Comparison of ENCODE assay signal across 1 cellular context in the genomic region with DNA sequence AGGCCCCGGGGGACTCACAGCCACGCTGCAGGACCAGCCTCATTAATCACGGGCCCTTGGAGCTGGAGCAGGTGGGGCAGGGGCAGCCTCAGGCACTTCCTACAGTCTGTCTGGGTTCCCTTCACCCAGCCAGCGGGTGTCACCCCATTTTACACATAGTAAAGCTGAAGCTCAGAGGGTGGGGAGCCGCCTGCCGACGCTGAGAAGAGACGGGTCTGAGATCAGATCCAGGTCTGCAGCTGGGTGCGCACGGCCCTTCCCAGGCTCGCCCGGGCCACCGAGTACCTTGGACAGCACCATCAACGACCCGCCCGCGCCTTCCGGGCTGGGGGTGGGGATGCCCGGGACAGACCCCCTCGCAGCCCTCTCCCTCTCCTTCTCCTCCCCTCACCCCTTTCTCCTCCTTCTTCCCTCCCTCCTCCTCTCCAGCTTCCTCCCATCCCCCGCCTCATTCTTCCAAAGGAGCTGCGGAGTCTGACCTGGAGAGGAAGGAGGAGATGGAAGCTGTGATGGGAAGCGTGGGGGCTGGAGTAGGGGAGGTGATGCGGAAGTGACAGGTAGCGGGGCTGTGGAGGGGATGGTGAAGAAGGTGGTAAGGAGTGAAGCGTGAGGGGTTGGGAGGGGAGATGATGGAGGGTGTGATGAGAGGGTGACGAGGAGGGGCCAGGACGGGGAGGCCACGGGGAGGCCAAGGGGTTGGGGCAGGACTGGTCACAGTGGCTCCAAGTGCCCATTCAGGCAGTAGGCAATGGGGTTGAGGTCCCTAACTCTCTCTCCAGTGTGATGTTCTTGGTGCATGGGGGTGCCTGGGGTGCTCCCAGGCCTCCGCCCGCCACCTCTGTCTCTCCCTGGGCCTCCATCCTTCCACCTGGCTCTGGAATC.
TF ChIP-seq lines count a peak whose summit lies in the region.

No MANE protein-coding gene starts in this region.

TF ChIP-seq in HepG2, 621 proteins besides CTCF, POLR2A, EP300 and RAD21 (continued from another document and continues in another):
- TF ChIP-seq ZNF333 (CRISPR knock-in tag; IDR thresholded peaks at IDR 0.05; ENCODE audit: borderline replicate concordance) (no peak), ZNF792 (CRISPR knock-in tag; IDR thresholded peaks at IDR 0.05) (0 out of 2 replicates have a peak, but pooled peaks have one; percentile 68), MEIS1 (CRISPR knock-in tag; IDR thresholded peaks at IDR 0.05; ENCODE audit: borderline replicate concordance) (0 out of 2 replicates have a peak, but pooled peaks have one; percentile 26), ZSCAN9 (CRISPR knock-in tag; IDR thresholded peaks at IDR 0.05; ENCODE audit: borderline replicate concordance) (0 out of 2 replicates have a peak, but pooled peaks have one; percentile 55), TP53 (CRISPR knock-in tag; conservative IDR thresholded peaks at IDR 0.05) (no peak), PITX1 (CRISPR knock-in tag; IDR thresholded peaks at IDR 0.05) (0 out of 2 replicates have a peak, but pooled peaks have one; percentile 18), ZNF891 (CRISPR knock-in tag; IDR thresholded peaks at IDR 0.05) (peak; percentile 46; the same call in 1 of the 2 replicates), ZNF101 (CRISPR knock-in tag; IDR thresholded peaks at IDR 0.05; ENCODE audit: borderline replicate concordance, low read depth) (no peak), NFYB (CRISPR knock-in tag; IDR thresholded peaks at IDR 0.05) (no peak), ZNF550 (CRISPR knock-in tag; IDR thresholded peaks at IDR 0.05; ENCODE audit: borderline replicate concordance) (no peak), MYNN (CRISPR knock-in tag; IDR thresholded peaks at IDR 0.05; ENCODE audit: low read depth) (no peak), CBFB (CRISPR knock-in tag; IDR thresholded peaks at IDR 0.05) (no peak), PAX8 (CRISPR knock-in tag; IDR thresholded peaks at IDR 0.05; ENCODE audit: borderline replicate concordance) (no peak), KMT2B (CRISPR knock-in tag; IDR thresholded peaks at IDR 0.05) (peak; percentile 38; the same call in 1 of the 2 replicates), SALL1 (CRISPR knock-in tag; IDR thresholded peaks at IDR 0.05) (peak; percentile 60), ZNF124 (CRISPR knock-in tag; IDR thresholded peaks at IDR 0.05) (0 out of 2 replicates have a peak, but pooled peaks have one; percentile 50), NFE2L1 (CRISPR knock-in tag; IDR thresholded peaks at IDR 0.05; ENCODE audit: borderline replicate concordance) (no peak), ZNF235 (CRISPR knock-in tag; IDR thresholded peaks at IDR 0.05; ENCODE audit: borderline replicate concordance) (no peak), ARNTL (CRISPR knock-in tag; IDR thresholded peaks at IDR 0.05) (no peak)
- TF ChIP-seq, protein P1, sequence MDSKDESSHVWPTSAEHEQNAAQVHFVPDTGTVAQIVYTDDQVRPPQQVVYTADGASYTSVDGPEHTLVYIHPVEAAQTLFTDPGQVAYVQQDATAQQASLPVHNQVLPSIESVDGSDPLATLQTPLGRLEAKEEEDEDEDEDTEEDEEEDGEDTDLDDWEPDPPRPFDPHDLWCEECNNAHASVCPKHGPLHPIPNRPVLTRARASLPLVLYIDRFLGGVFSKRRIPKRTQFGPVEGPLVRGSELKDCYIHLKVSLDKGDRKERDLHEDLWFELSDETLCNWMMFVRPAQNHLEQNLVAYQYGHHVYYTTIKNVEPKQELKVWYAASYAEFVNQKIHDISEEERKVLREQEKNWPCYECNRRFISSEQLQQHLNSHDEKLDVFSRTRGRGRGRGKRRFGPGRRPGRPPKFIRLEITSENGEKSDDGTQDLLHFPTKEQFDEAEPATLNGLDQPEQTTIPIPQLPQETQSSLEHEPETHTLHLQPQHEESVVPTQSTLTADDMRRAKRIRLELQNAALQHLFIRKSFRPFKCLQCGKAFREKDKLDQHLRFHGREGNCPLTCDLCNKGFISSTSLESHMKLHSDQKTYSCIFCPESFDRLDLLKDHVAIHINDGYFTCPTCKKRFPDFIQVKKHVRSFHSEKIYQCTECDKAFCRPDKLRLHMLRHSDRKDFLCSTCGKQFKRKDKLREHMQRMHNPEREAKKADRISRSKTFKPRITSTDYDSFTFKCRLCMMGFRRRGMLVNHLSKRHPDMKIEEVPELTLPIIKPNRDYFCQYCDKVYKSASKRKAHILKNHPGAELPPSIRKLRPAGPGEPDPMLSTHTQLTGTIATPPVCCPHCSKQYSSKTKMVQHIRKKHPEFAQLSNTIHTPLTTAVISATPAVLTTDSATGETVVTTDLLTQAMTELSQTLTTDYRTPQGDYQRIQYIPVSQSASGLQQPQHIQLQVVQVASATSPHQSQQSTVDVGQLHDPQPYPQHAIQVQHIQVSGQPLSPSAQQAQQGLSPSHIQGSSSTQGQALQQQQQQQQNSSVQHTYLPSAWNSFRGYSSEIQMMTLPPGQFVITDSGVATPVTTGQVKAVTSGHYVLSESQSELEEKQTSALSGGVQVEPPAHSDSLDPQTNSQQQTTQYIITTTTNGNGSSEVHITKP (CRISPR knock-in tag; IDR thresholded peaks at IDR 0.05; ENCODE audit: low read depth) = no peak
- TF ChIP-seq, protein P2, sequence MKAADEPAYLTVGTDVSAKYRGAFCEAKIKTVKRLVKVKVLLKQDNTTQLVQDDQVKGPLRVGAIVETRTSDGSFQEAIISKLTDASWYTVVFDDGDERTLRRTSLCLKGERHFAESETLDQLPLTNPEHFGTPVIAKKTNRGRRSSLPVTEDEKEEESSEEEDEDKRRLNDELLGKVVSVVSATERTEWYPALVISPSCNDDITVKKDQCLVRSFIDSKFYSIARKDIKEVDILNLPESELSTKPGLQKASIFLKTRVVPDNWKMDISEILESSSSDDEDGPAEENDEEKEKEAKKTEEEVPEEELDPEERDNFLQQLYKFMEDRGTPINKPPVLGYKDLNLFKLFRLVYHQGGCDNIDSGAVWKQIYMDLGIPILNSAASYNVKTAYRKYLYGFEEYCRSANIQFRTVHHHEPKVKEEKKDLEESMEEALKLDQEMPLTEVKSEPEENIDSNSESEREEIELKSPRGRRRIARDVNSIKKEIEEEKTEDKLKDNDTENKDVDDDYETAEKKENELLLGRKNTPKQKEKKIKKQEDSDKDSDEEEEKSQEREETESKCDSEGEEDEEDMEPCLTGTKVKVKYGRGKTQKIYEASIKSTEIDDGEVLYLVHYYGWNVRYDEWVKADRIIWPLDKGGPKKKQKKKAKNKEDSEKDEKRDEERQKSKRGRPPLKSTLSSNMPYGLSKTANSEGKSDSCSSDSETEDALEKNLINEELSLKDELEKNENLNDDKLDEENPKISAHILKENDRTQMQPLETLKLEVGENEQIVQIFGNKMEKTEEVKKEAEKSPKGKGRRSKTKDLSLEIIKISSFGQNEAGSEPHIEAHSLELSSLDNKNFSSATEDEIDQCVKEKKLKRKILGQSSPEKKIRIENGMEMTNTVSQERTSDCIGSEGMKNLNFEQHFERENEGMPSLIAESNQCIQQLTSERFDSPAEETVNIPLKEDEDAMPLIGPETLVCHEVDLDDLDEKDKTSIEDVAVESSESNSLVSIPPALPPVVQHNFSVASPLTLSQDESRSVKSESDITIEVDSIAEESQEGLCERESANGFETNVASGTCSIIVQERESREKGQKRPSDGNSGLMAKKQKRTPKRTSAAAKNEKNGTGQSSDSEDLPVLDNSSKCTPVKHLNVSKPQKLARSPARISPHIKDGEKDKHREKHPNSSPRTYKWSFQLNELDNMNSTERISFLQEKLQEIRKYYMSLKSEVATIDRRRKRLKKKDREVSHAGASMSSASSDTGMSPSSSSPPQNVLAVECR (CRISPR knock-in tag; IDR thresholded peaks at IDR 0.05; ENCODE audit: borderline replicate concordance) = no peak
- TF ChIP-seq, protein P3, sequence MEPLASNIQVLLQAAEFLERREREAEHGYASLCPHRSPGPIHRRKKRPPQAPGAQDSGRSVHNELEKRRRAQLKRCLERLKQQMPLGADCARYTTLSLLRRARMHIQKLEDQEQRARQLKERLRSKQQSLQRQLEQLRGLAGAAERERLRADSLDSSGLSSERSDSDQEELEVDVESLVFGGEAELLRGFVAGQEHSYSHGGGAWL (CRISPR knock-in tag; IDR thresholded peaks at IDR 0.05) = peak; percentile 46; the same call in 1 of the 2 replicates
- TF ChIP-seq, protein P4, sequence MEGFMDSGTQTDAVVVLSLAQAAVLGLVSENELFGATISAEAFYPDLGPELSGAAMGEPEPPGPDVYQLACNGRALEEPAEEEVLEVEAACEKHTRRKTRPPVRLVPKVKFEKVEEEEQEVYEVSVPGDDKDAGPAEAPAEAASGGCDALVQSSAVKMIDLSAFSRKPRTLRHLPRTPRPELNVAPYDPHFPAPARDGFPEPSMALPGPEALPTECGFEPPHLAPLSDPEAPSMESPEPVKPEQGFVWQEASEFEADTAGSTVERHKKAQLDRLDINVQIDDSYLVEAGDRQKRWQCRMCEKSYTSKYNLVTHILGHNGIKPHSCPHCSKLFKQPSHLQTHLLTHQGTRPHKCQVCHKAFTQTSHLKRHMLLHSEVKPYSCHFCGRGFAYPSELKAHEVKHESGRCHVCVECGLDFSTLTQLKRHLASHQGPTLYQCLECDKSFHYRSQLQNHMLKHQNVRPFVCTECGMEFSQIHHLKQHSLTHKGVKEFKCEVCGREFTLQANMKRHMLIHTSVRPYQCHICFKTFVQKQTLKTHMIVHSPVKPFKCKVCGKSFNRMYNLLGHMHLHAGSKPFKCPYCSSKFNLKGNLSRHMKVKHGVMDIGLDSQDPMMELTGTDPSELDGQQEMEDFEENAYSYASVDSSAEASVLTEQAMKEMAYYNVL (CRISPR knock-in tag; IDR thresholded peaks at IDR 0.05; ENCODE audit: borderline replicate concordance) = no peak
- TF ChIP-seq, protein P5, sequence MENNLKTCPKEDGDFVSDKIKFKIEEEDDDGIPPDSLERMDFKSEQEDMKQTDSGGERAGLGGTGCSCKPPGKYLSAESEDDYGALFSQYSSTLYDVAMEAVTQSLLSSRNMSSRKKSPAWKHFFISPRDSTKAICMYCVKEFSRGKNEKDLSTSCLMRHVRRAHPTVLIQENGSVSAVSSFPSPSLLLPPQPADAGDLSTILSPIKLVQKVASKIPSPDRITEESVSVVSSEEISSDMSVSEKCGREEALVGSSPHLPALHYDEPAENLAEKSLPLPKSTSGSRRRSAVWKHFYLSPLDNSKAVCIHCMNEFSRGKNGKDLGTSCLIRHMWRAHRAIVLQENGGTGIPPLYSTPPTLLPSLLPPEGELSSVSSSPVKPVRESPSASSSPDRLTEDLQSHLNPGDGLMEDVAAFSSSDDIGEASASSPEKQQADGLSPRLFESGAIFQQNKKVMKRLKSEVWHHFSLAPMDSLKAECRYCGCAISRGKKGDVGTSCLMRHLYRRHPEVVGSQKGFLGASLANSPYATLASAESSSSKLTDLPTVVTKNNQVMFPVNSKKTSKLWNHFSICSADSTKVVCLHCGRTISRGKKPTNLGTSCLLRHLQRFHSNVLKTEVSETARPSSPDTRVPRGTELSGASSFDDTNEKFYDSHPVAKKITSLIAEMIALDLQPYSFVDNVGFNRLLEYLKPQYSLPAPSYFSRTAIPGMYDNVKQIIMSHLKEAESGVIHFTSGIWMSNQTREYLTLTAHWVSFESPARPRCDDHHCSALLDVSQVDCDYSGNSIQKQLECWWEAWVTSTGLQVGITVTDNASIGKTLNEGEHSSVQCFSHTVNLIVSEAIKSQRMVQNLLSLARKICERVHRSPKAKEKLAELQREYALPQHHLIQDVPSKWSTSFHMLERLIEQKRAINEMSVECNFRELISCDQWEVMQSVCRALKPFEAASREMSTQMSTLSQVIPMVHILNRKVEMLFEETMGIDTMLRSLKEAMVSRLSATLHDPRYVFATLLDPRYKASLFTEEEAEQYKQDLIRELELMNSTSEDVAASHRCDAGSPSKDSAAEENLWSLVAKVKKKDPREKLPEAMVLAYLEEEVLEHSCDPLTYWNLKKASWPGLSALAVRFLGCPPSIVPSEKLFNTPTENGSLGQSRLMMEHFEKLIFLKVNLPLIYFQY (CRISPR knock-in tag; IDR thresholded peaks at IDR 0.05; ENCODE audit: borderline replicate concordance) = peak; percentile 41; the same call in 1 of the 2 replicates
- TF ChIP-seq, protein P6, sequence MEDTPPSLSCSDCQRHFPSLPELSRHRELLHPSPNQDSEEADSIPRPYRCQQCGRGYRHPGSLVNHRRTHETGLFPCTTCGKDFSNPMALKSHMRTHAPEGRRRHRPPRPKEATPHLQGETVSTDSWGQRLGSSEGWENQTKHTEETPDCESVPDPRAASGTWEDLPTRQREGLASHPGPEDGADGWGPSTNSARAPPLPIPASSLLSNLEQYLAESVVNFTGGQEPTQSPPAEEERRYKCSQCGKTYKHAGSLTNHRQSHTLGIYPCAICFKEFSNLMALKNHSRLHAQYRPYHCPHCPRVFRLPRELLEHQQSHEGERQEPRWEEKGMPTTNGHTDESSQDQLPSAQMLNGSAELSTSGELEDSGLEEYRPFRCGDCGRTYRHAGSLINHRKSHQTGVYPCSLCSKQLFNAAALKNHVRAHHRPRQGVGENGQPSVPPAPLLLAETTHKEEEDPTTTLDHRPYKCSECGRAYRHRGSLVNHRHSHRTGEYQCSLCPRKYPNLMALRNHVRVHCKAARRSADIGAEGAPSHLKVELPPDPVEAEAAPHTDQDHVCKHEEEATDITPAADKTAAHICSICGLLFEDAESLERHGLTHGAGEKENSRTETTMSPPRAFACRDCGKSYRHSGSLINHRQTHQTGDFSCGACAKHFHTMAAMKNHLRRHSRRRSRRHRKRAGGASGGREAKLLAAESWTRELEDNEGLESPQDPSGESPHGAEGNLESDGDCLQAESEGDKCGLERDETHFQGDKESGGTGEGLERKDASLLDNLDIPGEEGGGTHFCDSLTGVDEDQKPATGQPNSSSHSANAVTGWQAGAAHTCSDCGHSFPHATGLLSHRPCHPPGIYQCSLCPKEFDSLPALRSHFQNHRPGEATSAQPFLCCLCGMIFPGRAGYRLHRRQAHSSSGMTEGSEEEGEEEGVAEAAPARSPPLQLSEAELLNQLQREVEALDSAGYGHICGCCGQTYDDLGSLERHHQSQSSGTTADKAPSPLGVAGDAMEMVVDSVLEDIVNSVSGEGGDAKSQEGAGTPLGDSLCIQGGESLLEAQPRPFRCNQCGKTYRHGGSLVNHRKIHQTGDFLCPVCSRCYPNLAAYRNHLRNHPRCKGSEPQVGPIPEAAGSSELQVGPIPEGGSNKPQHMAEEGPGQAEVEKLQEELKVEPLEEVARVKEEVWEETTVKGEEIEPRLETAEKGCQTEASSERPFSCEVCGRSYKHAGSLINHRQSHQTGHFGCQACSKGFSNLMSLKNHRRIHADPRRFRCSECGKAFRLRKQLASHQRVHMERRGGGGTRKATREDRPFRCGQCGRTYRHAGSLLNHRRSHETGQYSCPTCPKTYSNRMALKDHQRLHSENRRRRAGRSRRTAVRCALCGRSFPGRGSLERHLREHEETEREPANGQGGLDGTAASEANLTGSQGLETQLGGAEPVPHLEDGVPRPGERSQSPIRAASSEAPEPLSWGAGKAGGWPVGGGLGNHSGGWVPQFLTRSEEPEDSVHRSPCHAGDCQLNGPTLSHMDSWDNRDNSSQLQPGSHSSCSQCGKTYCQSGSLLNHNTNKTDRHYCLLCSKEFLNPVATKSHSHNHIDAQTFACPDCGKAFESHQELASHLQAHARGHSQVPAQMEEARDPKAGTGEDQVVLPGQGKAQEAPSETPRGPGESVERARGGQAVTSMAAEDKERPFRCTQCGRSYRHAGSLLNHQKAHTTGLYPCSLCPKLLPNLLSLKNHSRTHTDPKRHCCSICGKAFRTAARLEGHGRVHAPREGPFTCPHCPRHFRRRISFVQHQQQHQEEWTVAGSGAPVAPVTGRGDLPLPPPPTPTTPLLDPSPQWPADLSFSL (CRISPR knock-in tag; IDR thresholded peaks at IDR 0.05) = no peak
